In genomic region chr15:79680721-79681120, GRCh38 we compare ENCODE assay signal across 12 cellular contexts.
DNase-seq lines count a peak whose midpoint lies in the region; ATAC-seq, FAIRE-seq and TF ChIP-seq lines count a peak whose summit lies in the region.
"Had no signal": no experiment of that assay in that cellular context is flagged by ENCODE, and none has a peak within 500 bp of the region (broad histone marks: within the 10 kb centered on the region; RNA-seq: fewer than 3 reads in every experiment).

No MANE protein-coding gene starts in this region.

- FAIRE-seq in astrocyte (lab: Jason Lieb, UNC): no peak

- H3K27ac Mint-ChIP-seq in astrocyte (ENCODE audit: unreplicated experiment) (peak overlapping the region; percentile 70), immature natural killer cell (no peak overlapping the region)
- H3K27ac Mint-ChIP-seq: activated naive CD8-positive, alpha-beta T cell treated with anti-CD3 and anti-CD28 coated beads, Interleukin-2, amount 50 U/mL, for 24 hours had no signal

- H3K4me1 ChIP-seq in astrocyte (ENCODE audit: insufficient read depth, low read length): peaks cover 30% of the 10 kb centered on the region

- DNase-seq in Daoy (ENCODE audit: low read depth) (peak; percentile 71), astrocyte (ENCODE audit: low read depth) (peak; percentile 84), kidney tubule cell (ENCODE audit: low spot score) (peak; percentile 86), immature natural killer cell (no peak), epidermal melanocyte (ENCODE audit: insufficient read length, low spot score) (no peak)
- DNase-seq: activated CD4-positive, CD25-positive, alpha-beta regulatory T cell treated with anti-CD3 and anti-CD28 coated beads, Interleukin-2, amount 50 U/mL, for 72 hours; activated naive CD8-positive, alpha-beta T cell treated with anti-CD3 and anti-CD28 coated beads, Interleukin-2, amount 50 U/mL, for 24 hours; NCI-H526 had no signal

- TF ChIP-seq CTCF in astrocyte (IDR thresholded peaks at IDR 0.05; ENCODE audit: insufficient read depth, low read depth, low read length): no peak

- no peaks in the 10 kb centered on the region for H3K27me3 Mint-ChIP-seq in astrocyte (ENCODE audit: low read depth, unreplicated experiment)
- H3K27me3 Mint-ChIP-seq in immature natural killer cell (ENCODE audit: low read depth in 3 of 3): peaks cover 0 to 5% (median 2%) of the 10 kb centered on the region in 3 donors

- peaks cover 42% of the 10 kb centered on the region for H3K4me1 Mint-ChIP-seq in astrocyte (ENCODE audit: low read depth, unreplicated experiment)
- no peaks in the 10 kb centered on the region for H3K4me1 Mint-ChIP-seq in immature natural killer cell
- H3K4me1 Mint-ChIP-seq: activated naive CD8-positive, alpha-beta T cell treated with anti-CD3 and anti-CD28 coated beads, Interleukin-2, amount 50 U/mL, for 24 hours had no signal

- H4K20me1 ChIP-seq in astrocyte (ENCODE audit: insufficient read depth, low read length): no peaks in the 10 kb centered on the region

- H3K9me3 Mint-ChIP-seq in astrocyte (ENCODE audit: unreplicated experiment) (peaks cover 3% of the 10 kb centered on the region), immature natural killer cell (peaks cover 0 to under 1% (median 0%) of the 10 kb centered on the region in 6 donors)
- H3K9me3 Mint-ChIP-seq: activated naive CD8-positive, alpha-beta T cell treated with anti-CD3 and anti-CD28 coated beads, Interleukin-2, amount 50 U/mL, for 24 hours had no signal

- H2AFZ ChIP-seq in astrocyte (ENCODE audit: low read depth, low read length): peak overlapping the region; percentile 74

- no peaks in the 10 kb centered on the region for H3K36me3 ChIP-seq in astrocyte (ENCODE audit: insufficient read depth, low read length)
- H3K36me3 ChIP-seq: right atrium auricular region had no signal

- H3K36me3 Mint-ChIP-seq in astrocyte (ENCODE audit: low read depth, unreplicated experiment) (peaks cover 2% of the 10 kb centered on the region), immature natural killer cell (no peaks in the 10 kb centered on the region)

- peak overlapping the region; percentile 78 for H3K4me2 ChIP-seq in astrocyte (ENCODE audit: low read length)

- H3K27ac ChIP-seq in astrocyte (ENCODE audit: low read depth, low read length): peak overlapping the region; percentile 64
- H3K27ac ChIP-seq: right atrium auricular region had no signal

- H3K4me3 Mint-ChIP-seq in astrocyte (ENCODE audit: unreplicated experiment) (no peak overlapping the region), immature natural killer cell (no peak overlapping the region)
- H3K4me3 Mint-ChIP-seq: activated naive CD8-positive, alpha-beta T cell treated with anti-CD3 and anti-CD28 coated beads, Interleukin-2, amount 50 U/mL, for 24 hours had no signal

- H3K4me3 ChIP-seq in astrocyte (ENCODE audit: insufficient read depth, low read depth, low read length): peak overlapping the region; percentile 26
- H3K4me3 ChIP-seq: right atrium auricular region had no signal

- no peaks in the 10 kb centered on the region for H3K27me3 ChIP-seq in astrocyte (ENCODE audit: insufficient read depth, low read length)
- H3K27me3 ChIP-seq: right atrium auricular region had no signal

- H3K9ac ChIP-seq in astrocyte (ENCODE audit: low read length): peak overlapping the region; percentile 63

- H3K79me2 ChIP-seq in astrocyte (ENCODE audit: insufficient read depth, low read length): no peaks in the 10 kb centered on the region

- peak; percentile 66 for ATAC-seq in HG03095 (IDR thresholded peaks at IDR 0.05; ENCODE audit: unreplicated experiment)
- ATAC-seq in GM21619 (IDR thresholded peaks at IDR 0.05; ENCODE audit: unreplicated experiment): no peak
- no peak for ATAC-seq in GM21381 (IDR thresholded peaks at IDR 0.05; ENCODE audit: unreplicated experiment)
- ATAC-seq: activated naive CD8-positive, alpha-beta T cell treated with anti-CD3 and anti-CD28 coated beads, Interleukin-2, amount 50 U/mL, for 24 hours had no signal

- H3K9me3 ChIP-seq in astrocyte (ENCODE audit: insufficient read depth, low read depth, low read length): no peaks in the 10 kb centered on the region
- H3K9me3 ChIP-seq: right atrium auricular region had no signal

Comparison
In these comparisons a context has a peak if more than half of its experiments do, and no peak if none do; other contexts are left out.
1. DNase-seq: peak in Daoy (single experiment), astrocyte (single experiment) and kidney tubule cell (single experiment); none in immature natural killer cell (0 of 3) and epidermal melanocyte (single experiment).